ENCODE assay signal across 11 cellular contexts in genomic region chr6:75098709-75099108, GRCh38.
DNase-seq lines count a peak whose midpoint lies in the region; ATAC-seq and TF ChIP-seq lines count a peak whose summit lies in the region.
"Had no signal": no experiment of that assay in that cellular context is flagged by ENCODE, and none has a peak within 500 bp of the region (broad histone marks: within the 10 kb centered on the region; RNA-seq: fewer than 3 reads in every experiment).

No MANE protein-coding gene starts in this region.

- H3K4me1 ChIP-seq in liver (ENCODE audit: control insufficient read depth in 4 of 4, insufficient read depth in 4 of 4, low read length in 3 of 4) (peaks cover 0 to 3% (median 1%) of the 10 kb centered on the region in 4 donors), upper lobe of right lung (peaks cover 3% of the 10 kb centered on the region), HAP-1 (no peaks in the 10 kb centered on the region)
- H3K4me1 ChIP-seq: prostate gland had no signal

- 21% methylated on average over 5 of the region's 5 CpGs for WGBS in liver

- H3K4me3 ChIP-seq in choroid plexus epithelial cell (ENCODE audit: low read depth, low read length) = no peak overlapping the region
- H3K4me3 ChIP-seq in liver (ENCODE audit: low read depth in 1 of 3, low read length in 3 of 3) = no peak overlapping the region
- no peak overlapping the region for H3K4me3 ChIP-seq in upper lobe of right lung
- no peak overlapping the region for H3K4me3 ChIP-seq in HAP-1
- H3K4me3 ChIP-seq: prostate gland had no signal

- H3K9me3 ChIP-seq in liver (ENCODE audit: control insufficient read depth in 4 of 4, low read length in 3 of 4) (no peaks in the 10 kb centered on the region), upper lobe of right lung (no peaks in the 10 kb centered on the region), HAP-1 (no peaks in the 10 kb centered on the region)
- H3K9me3 ChIP-seq: prostate gland had no signal

- peaks cover 0 to 2% (median 0%) of the 10 kb centered on the region in 4 donors for H3K27me3 ChIP-seq in liver (ENCODE audit: control insufficient read depth in 4 of 4, insufficient read depth in 4 of 4, low read length in 3 of 4)
- H3K27me3 ChIP-seq in upper lobe of right lung = no peaks in the 10 kb centered on the region
- H3K27me3 ChIP-seq in HAP-1 (ENCODE audit: low read depth) = no peaks in the 10 kb centered on the region

- DNase-seq in KBM-7 (peak; percentile 3), choroid plexus epithelial cell (ENCODE audit: low read depth) (peak; percentile 99), upper lobe of right lung (no peak), HAP-1 (ENCODE audit: low spot score in 2 of 2) (no peak), globus pallidus (ENCODE audit: low spot score) (no peak), erythroblast (lab: John Stamatoyannopoulos, UW) (no peak), NCI-H446 (lab: John Stamatoyannopoulos, UW) (no peak)
- DNase-seq: activated naive CD4-positive, alpha-beta T cell; NCI-H2081 had no signal

- intact Hi-C loops in upper lobe of right lung (cut with DNase I) = no loop called here

- in situ Hi-C loops in KBM-7 (cut with MboI; ENCODE audit: low pct_unique_long_range_greater_than_20kb, low sequenced_read_pairs) = no loop called here
- in situ Hi-C loops in HAP-1 (cut with MboI; ENCODE audit: low sequenced_read_pairs) = no loop called here

- TF ChIP-seq POLR2A in erythroblast (IDR thresholded peaks at IDR 0.05; ENCODE audit: low read length) = no peak

- no peaks in the 10 kb centered on the region for H3K36me3 ChIP-seq in liver (ENCODE audit: control insufficient read depth in 4 of 4, insufficient read depth in 3 of 4, low read depth in 1 of 4, low read length in 3 of 4)
- no peaks in the 10 kb centered on the region for H3K36me3 ChIP-seq in upper lobe of right lung
- no peaks in the 10 kb centered on the region for H3K36me3 ChIP-seq in HAP-1 (replicated peaks)
- H3K36me3 ChIP-seq: prostate gland had no signal

- peak; percentile 15 to 26 for TF ChIP-seq RAD21 in liver (IDR thresholded peaks at IDR 0.05)

- no peak overlapping the region for H3K9ac ChIP-seq in liver (ENCODE audit: low read depth in 1 of 2, low read length in 2 of 2)

- peak; percentile 76 for ATAC-seq in upper lobe of right lung

- H3K27ac ChIP-seq in liver (ENCODE audit: low read depth in 1 of 2, low read length in 2 of 2) (no peak overlapping the region), upper lobe of right lung (no peak overlapping the region)
- H3K27ac ChIP-seq: prostate gland had no signal

- TF ChIP-seq CTCF in choroid plexus epithelial cell (conservative IDR thresholded peaks at IDR 0.05; ENCODE audit: low read depth, low read length) (no peak), liver (IDR thresholded peaks at IDR 0.05; ENCODE audit: low read depth, low read length, missing input control) (no peak), upper lobe of right lung (IDR thresholded peaks at IDR 0.05) (no peak)

TF ChIP-seq in liver, 16 proteins besides CTCF, POLR2A, EP300 and RAD21:
- TF ChIP-seq HNF4A (conservative IDR thresholded peaks at IDR 0.05) (peak in 1 of 2 donors; percentile 66), TAF1 (conservative IDR thresholded peaks at IDR 0.05) (no peak), HNF4G (IDR thresholded peaks at IDR 0.05) (no peak), ATF3 (IDR thresholded peaks at IDR 0.05) (peak; percentile 90), SP1 (IDR thresholded peaks at IDR 0.05) (peak; percentile 25), NR2F2 (IDR thresholded peaks at IDR 0.05) (peak; percentile 88), JUND (IDR thresholded peaks at IDR 0.05) (peak; percentile 98 to 99), REST (IDR thresholded peaks at IDR 0.05) (no peak), RXRA (IDR thresholded peaks at IDR 0.05) (peak; percentile 35 to 51)

Comparison
In these comparisons a context has a peak if more than half of its experiments do, and no peak if none do; other contexts are left out.
1. DNase-seq: peak in KBM-7 (single experiment) and choroid plexus epithelial cell (single experiment); none in upper lobe of right lung (single experiment), HAP-1 (0 of 2), globus pallidus (single experiment), erythroblast (0 of 2) and NCI-H446 (0 of 2).